ENCODE assay signal across 8 cellular contexts in genomic region chr19:30799854-30800755, GRCh38.
DNase-seq lines count a peak whose midpoint lies in the region; FAIRE-seq and TF ChIP-seq lines count a peak whose summit lies in the region.

No MANE protein-coding gene starts in this region.

- H3K9me3 Mint-ChIP-seq in astrocyte (ENCODE audit: unreplicated experiment), result peaks cover under 1% of the 10 kb centered on the region

- H3K4me1 ChIP-seq in astrocyte (ENCODE audit: insufficient read depth, low read length), result no peaks in the 10 kb centered on the region

- no peak overlapping the region for H3K27ac ChIP-seq in astrocyte (ENCODE audit: low read depth, low read length)

- H4K20me1 ChIP-seq in astrocyte (ENCODE audit: insufficient read depth, low read length), result no peaks in the 10 kb centered on the region

- no peak overlapping the region for H3K9ac ChIP-seq in astrocyte (ENCODE audit: low read length)

- no peaks in the 10 kb centered on the region for H3K9me3 ChIP-seq in astrocyte (ENCODE audit: insufficient read depth, low read depth, low read length)

- H3K4me3 Mint-ChIP-seq in astrocyte (ENCODE audit: unreplicated experiment), result no peak overlapping the region

- H3K79me2 ChIP-seq in astrocyte (ENCODE audit: insufficient read depth, low read length), result no peaks in the 10 kb centered on the region

- peaks cover 58% of the 10 kb centered on the region for H3K27me3 Mint-ChIP-seq in astrocyte (ENCODE audit: low read depth, unreplicated experiment)

- H3K4me1 Mint-ChIP-seq in astrocyte (ENCODE audit: low read depth, unreplicated experiment), result no peaks in the 10 kb centered on the region

- H2AFZ ChIP-seq in astrocyte (ENCODE audit: low read depth, low read length), result no peak overlapping the region

- H3K4me2 ChIP-seq in astrocyte (ENCODE audit: low read length), result no peak overlapping the region

- no peaks in the 10 kb centered on the region for H3K36me3 ChIP-seq in astrocyte (ENCODE audit: insufficient read depth, low read length)

- peaks cover 2% of the 10 kb centered on the region for H3K27me3 ChIP-seq in astrocyte (ENCODE audit: insufficient read depth, low read length)

- H3K4me3 ChIP-seq in GM12864 (ENCODE audit: low read depth, low read length), result no peak overlapping the region
- no peak overlapping the region for H3K4me3 ChIP-seq in astrocyte (ENCODE audit: insufficient read depth, low read depth, low read length)

- no peak for FAIRE-seq in astrocyte (lab: Jason Lieb, UNC)

- no peak for DNase-seq in GM12864 (ENCODE audit: low read depth)
- peak; percentile 15 for DNase-seq in NCI-H2171 (lab: John Stamatoyannopoulos, UW)
- DNase-seq in astrocyte (ENCODE audit: low read depth), result no peak
- peak; percentile 72 for DNase-seq in islet precursor cell
- DNase-seq in stimulated activated CD8-positive, alpha-beta memory T cell treated with anti-CD3 and anti-CD28 coated beads, Interleukin-2, amount 100 ng/mL, for 48 hours (ENCODE audit: low read depth in 2 of 2), result peak; percentile 14 to 30
- DNase-seq in NCI-H1417 treated with DMSO at 0.1 percent for 48 hours (lab: John Stamatoyannopoulos, UW), result no peak
- DNase-seq in NCI-H69 (lab: John Stamatoyannopoulos, UW), result no peak
- DNase-seq in NCI-H524 treated with DMSO at 0.1 percent for 48 hours (lab: John Stamatoyannopoulos, UW), result no peak

- no peaks in the 10 kb centered on the region for H3K36me3 Mint-ChIP-seq in astrocyte (ENCODE audit: low read depth, unreplicated experiment)

- peak; percentile 62 for TF ChIP-seq CTCF in GM12864 (IDR thresholded peaks at IDR 0.05; ENCODE audit: low read depth, low read length, missing control alignments)
- TF ChIP-seq CTCF in astrocyte (IDR thresholded peaks at IDR 0.05; ENCODE audit: insufficient read depth, low read depth, low read length), result peak; percentile 36

- H3K27ac Mint-ChIP-seq in astrocyte (ENCODE audit: unreplicated experiment), result no peak overlapping the region

Comparison
In these comparisons a context has a peak if more than half of its experiments do, and no peak if none do; other contexts are left out.
1. DNase-seq: peak in NCI-H2171 (single experiment), islet precursor cell (single experiment) and stimulated activated CD8-positive, alpha-beta memory T cell treated with anti-CD3 and anti-CD28 coated beads, Interleukin-2, amount 100 ng/mL, for 48 hours (2 of 2); none in GM12864 (single experiment), astrocyte (single experiment), NCI-H1417 treated with DMSO at 0.1 percent for 48 hours (single experiment), NCI-H69 (single experiment) and NCI-H524 treated with DMSO at 0.1 percent for 48 hours (single experiment).